In the genomic region with DNA sequence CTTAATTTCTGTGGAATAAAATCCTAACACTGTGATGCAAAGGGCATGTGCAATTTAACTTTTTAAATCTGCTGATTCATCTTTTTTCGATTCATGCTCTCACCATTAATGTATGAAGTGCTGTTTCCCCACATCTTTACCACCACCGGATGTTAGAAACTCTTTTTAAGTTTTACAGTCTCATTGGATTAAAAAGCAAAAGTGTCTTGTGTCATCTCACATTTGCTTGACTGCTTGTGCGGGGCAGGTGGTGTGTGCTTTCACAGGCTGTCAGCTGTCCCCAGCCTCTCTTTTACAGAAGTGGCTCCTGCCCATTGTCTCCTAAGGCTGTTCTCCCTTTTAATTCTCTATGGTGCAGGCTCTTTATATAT, we compare ENCODE assay signal across 8 cellular contexts.
A peak's percentile ranks its signal among the peaks of the same experiment; 100 is the strongest.
DNase-seq lines count a peak whose midpoint lies in the region; ATAC-seq and TF ChIP-seq lines count a peak whose summit lies in the region.
"Not testable (repeated sequence)": the region's sequence is repeated elsewhere in the genome, so short reads cannot be mapped to it uniquely, and the experiment has no call there.

No MANE protein-coding gene starts in this region.

- not testable (repeated sequence) for H3K27me3 Mint-ChIP-seq in activated T-cell treated with anti-CD3 and anti-CD28 coated beads, Interleukin-2, amount 50 U/mL, for 4 hours (ENCODE audit: low read depth); stimulated activated memory B cell treated with anti-CD40 and anti-IgM and Interleukin-4, amounts not matched to agents 10 μg/mL and 1 μg/mL and 100 μg/mL, for 72 hours

- not testable (repeated sequence) for H3K9me1 ChIP-seq in IMR-90 (ENCODE audit: insufficient read depth, low read length)

- H3K27ac Mint-ChIP-seq in stimulated activated memory B cell treated with anti-CD40 and anti-IgM and Interleukin-4, amounts not matched to agents 10 μg/mL and 1 μg/mL and 100 μg/mL, for 72 hours: not testable (repeated sequence)

- not testable (repeated sequence) for H3K4ac ChIP-seq in IMR-90 (ENCODE audit: low read depth, low read length)

- H3K18ac ChIP-seq in IMR-90 (ENCODE audit: low read depth, low read length): not testable (repeated sequence)

- not testable (repeated sequence) for H2AFZ ChIP-seq in IMR-90 (replicated peaks; ENCODE audit: low read length, poor library complexity)

- DNase-seq in IMR-90; activated T-cell treated with anti-CD3 and anti-CD28 coated beads, Interleukin-2, amount 50 U/mL, for 4 hours: not testable (repeated sequence)

- H4K20me1 ChIP-seq in IMR-90 (ENCODE audit: insufficient read depth, low read length): not testable (repeated sequence)

- not testable (repeated sequence) for H3K9me3 Mint-ChIP-seq in activated T-cell treated with anti-CD3 and anti-CD28 coated beads, Interleukin-2, amount 50 U/mL, for 4 hours; stimulated activated memory B cell treated with anti-CD40 and anti-IgM and Interleukin-4, amounts not matched to agents 10 μg/mL and 1 μg/mL and 100 μg/mL, for 72 hours

- not testable (repeated sequence) for H3K14ac ChIP-seq in IMR-90 (replicated peaks; ENCODE audit: low read depth, low read length)

- TF ChIP-seq RAD21 in IMR-90 (IDR thresholded peaks at IDR 0.05; ENCODE audit: low read length): not testable (repeated sequence)

- not testable (repeated sequence) for H2BK5ac ChIP-seq in IMR-90 (ENCODE audit: low read depth, low read length, poor library complexity, severe bottlenecking)

- not testable (repeated sequence) for H2AK5ac ChIP-seq in IMR-90 (ENCODE audit: low read depth, low read length)

- CTCF ChIA-PET in IMR-90 (lab: Yijun Ruan, JAX): not testable (repeated sequence)

- intact Hi-C loops in IMR-90 (cut with micrococcal nuclease): not testable (repeated sequence)

- H3K4me3 Mint-ChIP-seq in activated T-cell treated with anti-CD3 and anti-CD28 coated beads, Interleukin-2, amount 50 U/mL, for 4 hours; stimulated activated memory B cell treated with anti-CD40 and anti-IgM and Interleukin-4, amounts not matched to agents 10 μg/mL and 1 μg/mL and 100 μg/mL, for 72 hours: not testable (repeated sequence)

- H3K9me3 ChIP-seq in IMR-90 (ENCODE audit: control insufficient read depth, insufficient read depth, low read length): not testable (repeated sequence)

- not testable (repeated sequence) for H4K8ac ChIP-seq in IMR-90 (ENCODE audit: low read depth in 2 of 2, low read length in 2 of 2)

- BruUV-seq in IMR-90 (replicated peaks; lab: Mats Ljungman, UMichigan): not testable (repeated sequence)

- no CpG with 5 or more reads among the region's 3 CpGs for WGBS in IMR-90 (ENCODE audit: extremely low coverage in 2 of 2, insufficient read length in 1 of 2), 2 experiments

- not testable (repeated sequence) for H4K5ac ChIP-seq in IMR-90 (ENCODE audit: low read depth, low read length)

- not testable (repeated sequence) for H3K4me3 ChIP-seq in IMR-90 (ENCODE audit: insufficient read depth, low read depth, low read length)

- H3K27ac ChIP-seq in IMR-90 (ENCODE audit: insufficient read depth, low read length): not testable (repeated sequence)

- not testable (repeated sequence) for H3K9ac ChIP-seq in IMR-90 (ENCODE audit: low read depth, low read length)

- H2BK15ac ChIP-seq in IMR-90 (ENCODE audit: low read depth, low read length): not testable (repeated sequence)

- not testable (repeated sequence) for H2AK9ac ChIP-seq in IMR-90 (replicated peaks; ENCODE audit: low read depth, low read length, poor library complexity)

- not testable (repeated sequence) for H3K27me3 ChIP-seq in IMR-90 (ENCODE audit: control insufficient read depth, insufficient read depth, low read length)

- H3K23ac ChIP-seq in IMR-90 (ENCODE audit: low read depth, low read length): not testable (repeated sequence)

- H3K36me3 Mint-ChIP-seq in activated T-cell treated with anti-CD3 and anti-CD28 coated beads, Interleukin-2, amount 50 U/mL, for 4 hours (ENCODE audit: insufficient read depth); stimulated activated memory B cell treated with anti-CD40 and anti-IgM and Interleukin-4, amounts not matched to agents 10 μg/mL and 1 μg/mL and 100 μg/mL, for 72 hours: not testable (repeated sequence)

- not testable (repeated sequence) for H2BK20ac ChIP-seq in IMR-90 (ENCODE audit: low read depth, low read length)

- not testable (repeated sequence) for H2BK120ac ChIP-seq in IMR-90 (ENCODE audit: low read depth, low read length)

- TF ChIP-seq CTCF in IMR-90 (conservative IDR thresholded peaks at IDR 0.05; ENCODE audit: low read depth, low read length): not testable (repeated sequence)

- H3K4me1 Mint-ChIP-seq in activated T-cell treated with anti-CD3 and anti-CD28 coated beads, Interleukin-2, amount 50 U/mL, for 4 hours (ENCODE audit: low read depth); stimulated activated memory B cell treated with anti-CD40 and anti-IgM and Interleukin-4, amounts not matched to agents 10 μg/mL and 1 μg/mL and 100 μg/mL, for 72 hours: not testable (repeated sequence)

- not testable (repeated sequence) for TF ChIP-seq POLR2A in IMR-90 (IDR thresholded peaks at IDR 0.05; ENCODE audit: low read depth, low read length)

- H3K4me2 ChIP-seq in IMR-90 (ENCODE audit: low read depth, low read length): not testable (repeated sequence)

- not testable (repeated sequence) for H3K36me3 ChIP-seq in IMR-90 (ENCODE audit: control insufficient read depth, insufficient read depth, low read length)

- not testable (repeated sequence) for H4K91ac ChIP-seq in IMR-90 (ENCODE audit: insufficient read depth, low read depth, low read length)

- H3K4me1 ChIP-seq in IMR-90 (ENCODE audit: control insufficient read depth, insufficient read depth, low read length): not testable (repeated sequence)

- in situ Hi-C loops in IMR-90 (cut with MboI; ENCODE audit: low sequenced_read_pairs): not testable (repeated sequence)

- not testable (repeated sequence) for H3K79me1 ChIP-seq in IMR-90 (ENCODE audit: low read depth in 1 of 2, low read length in 2 of 2)

- ATAC-seq in GM18508 (IDR thresholded peaks at IDR 0.05; ENCODE audit: insufficient read depth, unreplicated experiment) (peak; percentile 61), GM19351 (IDR thresholded peaks at IDR 0.05; ENCODE audit: unreplicated experiment) (peak; percentile 73), GM21529 (IDR thresholded peaks at IDR 0.05; ENCODE audit: unreplicated experiment) (peak; percentile 68), HG02884 (IDR thresholded peaks at IDR 0.05; ENCODE audit: unreplicated experiment) (peak; percentile 53), HG03159 (IDR thresholded peaks at IDR 0.05; ENCODE audit: unreplicated experiment) (peak; percentile 69)
- ATAC-seq in IMR-90 (ENCODE audit: low read depth): not testable (repeated sequence)
- ATAC-seq in activated T-cell treated with anti-CD3 and anti-CD28 coated beads, Interleukin-2, amount 50 U/mL, for 4 hours: peak; percentile 71 to 73
- ATAC-seq in stimulated activated memory B cell treated with anti-CD40 and anti-IgM and Interleukin-4, amounts not matched to agents 10 μg/mL and 1 μg/mL and 100 μg/mL, for 72 hours: peak; percentile 75

- not testable (repeated sequence) for H3K56ac ChIP-seq in IMR-90 (ENCODE audit: extremely low read depth, insufficient read depth, low read length)

- dilution Hi-C loops in IMR-90 (cut with HindIII; ENCODE audit: low sequenced_read_pairs, unreplicated experiment): not testable (repeated sequence)

- POLR2A ChIA-PET in IMR-90 (lab: Charles Lee; ENCODE audit: unreplicated experiment): not testable (repeated sequence)

TF ChIP-seq in IMR-90, 13 proteins besides CTCF, POLR2A, EP300 and RAD21:
- TF ChIP-seq MAFK (IDR thresholded peaks at IDR 0.05; ENCODE audit: low read depth, low read length): peak; percentile 68
